Comparison of ENCODE assay signal across 8 cellular contexts in the genomic region with DNA sequence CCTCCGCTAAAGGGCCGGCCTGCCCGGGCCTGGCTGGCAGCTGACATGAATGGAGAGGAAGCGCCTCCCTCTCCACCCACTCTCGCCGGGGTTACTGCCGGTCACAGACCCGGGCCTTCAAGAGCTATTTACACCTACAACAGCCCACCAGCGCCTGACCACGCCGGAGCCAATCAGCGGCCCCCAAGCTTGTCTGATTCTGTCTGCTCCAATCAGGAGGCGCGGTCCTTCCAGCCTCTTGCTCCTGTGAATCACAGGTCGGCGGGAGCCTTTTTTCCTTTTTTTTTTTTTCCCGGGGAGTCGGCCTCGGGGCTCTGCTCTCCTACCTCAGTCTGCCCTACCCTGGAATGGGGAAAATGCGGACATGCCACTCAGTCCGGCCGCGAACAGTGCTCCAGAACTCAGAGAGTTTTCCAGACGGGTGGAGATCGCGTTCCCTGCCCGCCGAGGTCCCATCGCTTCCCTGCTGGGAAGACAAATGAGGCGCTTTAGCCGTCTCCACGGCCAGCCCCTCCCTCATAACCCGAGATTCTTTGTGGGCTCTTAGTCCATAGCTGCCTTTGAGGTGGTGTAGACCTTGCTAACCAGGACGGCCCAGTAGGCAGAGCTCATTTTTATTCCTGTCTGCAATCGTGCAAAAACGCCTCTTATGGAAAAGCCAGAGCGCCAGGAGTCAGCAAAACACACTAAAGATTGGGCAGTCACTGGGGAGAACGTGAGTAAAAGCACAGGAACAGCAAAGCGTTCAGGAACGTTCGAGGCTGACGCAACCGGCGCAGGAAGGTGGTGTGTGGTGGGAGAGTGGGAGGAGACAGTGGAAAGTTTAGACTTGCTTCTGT. TPM values are rescaled to one million over a fixed set of nuclear protein-coding genes. Genes with fewer than 3 reads are reported as not detected.
A peak's percentile ranks its signal among the peaks of the same experiment; 100 is the strongest.
DNase-seq lines count a peak whose midpoint lies in the region; ATAC-seq and TF ChIP-seq lines count a peak whose summit lies in the region.

No MANE protein-coding gene starts in this region.

- peak in 3 of 4 donors; percentile 46 to 84 (median 49) for TF ChIP-seq POLR2A in upper lobe of left lung (IDR thresholded peaks at IDR 0.05)

- in situ Hi-C loops in GM13976 (cut with MboI; ENCODE audit: low sequenced_read_pairs, unreplicated experiment), result no loop called here

- H3K36me3 ChIP-seq in upper lobe of left lung, result no peaks in the 10 kb centered on the region

- TF ChIP-seq CTCF in GM13976 (IDR thresholded peaks at IDR 0.05; ENCODE audit: borderline replicate concordance, control extremely low read depth, extremely low read depth, insufficient read depth, missing control alignments) (no peak), upper lobe of left lung (IDR thresholded peaks at IDR 0.05) (peak in 1 of 6 experiments; percentile 2)

- intact Hi-C loops in left cardiac atrium (cut with DNase I) (no loop called here), posterior cingulate gyrus (cut with DNase I) (loop anchor here (2.0 kb wide), 1 partner anchor 27 kb away; the partner anchor contains the start of gene SCD)

- WGBS in upper lobe of left lung, 2 donors, result 1% methylated on average over 26 to 44 of the region's 44 CpGs

- H3K9me3 ChIP-seq in upper lobe of left lung, result no peaks in the 10 kb centered on the region

- DNase-seq in GM13976 (ENCODE audit: low spot score) (peak; percentile 93), NCI-H1436 (lab: John Stamatoyannopoulos, UW) (peak; percentile 92), SW480 (ENCODE audit: low spot score) (peak; percentile 99), amniotic epithelial cell (ENCODE audit: low read depth) (peak; percentile 100), left cardiac atrium (peak; percentile 98), posterior cingulate gyrus (peak; percentile 96 to 100 (median 98)), upper lobe of left lung (peak; percentile 95 to 100)

- peak overlapping the region; percentile 93 to 98 (median 94) for H3K27ac ChIP-seq in upper lobe of left lung

- peak in 1 of 4 donors; percentile 82 for TF ChIP-seq EP300 in upper lobe of left lung (IDR thresholded peaks at IDR 0.05)

- ATAC-seq in HG02840 (IDR thresholded peaks at IDR 0.05; ENCODE audit: low FRiP score, unreplicated experiment), result peak; percentile 85
- peak; percentile 96 to 97 for ATAC-seq in left cardiac atrium
- ATAC-seq in upper lobe of left lung (ENCODE audit: low FRiP score in 2 of 2), result peak; percentile 96 to 98

- no peaks in the 10 kb centered on the region for H3K27me3 ChIP-seq in upper lobe of left lung

- H3K4me3 ChIP-seq in upper lobe of left lung, result peak overlapping the region; percentile 44 to 66 (median 60)

- H3K4me1 ChIP-seq in upper lobe of left lung, result peaks cover 42 to 50% (median 45%) of the 10 kb centered on the region in 4 donors

RNA-seq across cellular contexts. Expression of gene SCD, which starts 26.5 kb away (rescaled TPM):
- total RNA-seq in left cardiac atrium (100 to 1,000 TPM; 197 to 969 TPM), upper lobe of left lung (100 to 1,000 TPM; 108 to 464 (median 251) TPM)

RNA-seq across cellular contexts. Expression of gene PKD2L1, which starts 43.5 kb away (rescaled TPM):
- under 1 TPM in 1 of 2 donors, not detected in 1; 0.44 TPM for total RNA-seq in left cardiac atrium
- total RNA-seq in upper lobe of left lung, result 1 to 10 TPM in 5 of 6 donors, under 1 TPM in 1; 0.61 to 8.4 (median 2.0) TPM

Comparison
In these comparisons a context has a peak if more than half of its experiments do, and no peak if none do; other contexts are left out.
1. Peak in every context shown above with its lines: DNase-seq, ATAC-seq, H3K4me3 ChIP-seq and H3K27ac ChIP-seq.